In the genomic region with DNA sequence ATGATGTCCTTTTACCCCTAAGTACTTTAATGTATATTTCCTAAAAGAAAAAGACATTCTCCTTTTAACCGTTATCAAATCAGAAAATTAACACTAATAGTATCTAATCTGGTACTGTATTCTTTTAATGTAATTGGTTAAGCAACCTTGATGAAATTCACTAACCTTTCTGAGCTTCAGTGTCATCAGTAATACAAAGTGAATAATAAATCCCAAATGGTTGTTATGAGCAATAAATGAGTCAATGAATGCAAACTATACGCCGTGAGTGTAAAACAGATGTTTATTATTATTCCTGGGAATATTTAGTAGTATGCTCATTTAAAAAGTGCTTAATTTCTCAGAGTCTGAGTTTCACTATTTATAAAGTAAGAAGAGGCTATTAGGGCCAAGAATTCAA, we compare ENCODE assay signal across 2 cellular contexts.
TF ChIP-seq lines count a peak whose summit lies in the region.

No MANE protein-coding gene starts in this region.

TF ChIP-seq in SK-N-SH treated with all-trans-retinoic acid at 6 μM for 48 hours, 23 proteins besides CTCF, POLR2A, EP300 and RAD21:
- TF ChIP-seq ISL1 (CRISPR knock-in tag; IDR thresholded peaks at IDR 0.05): no peak
- no peak for TF ChIP-seq RARB (CRISPR knock-in tag; IDR thresholded peaks at IDR 0.05)
- TF ChIP-seq ARNTL (CRISPR knock-in tag; IDR thresholded peaks at IDR 0.05; ENCODE audit: borderline replicate concordance, low read depth): no peak
- TF ChIP-seq ZC3H10 (CRISPR knock-in tag; IDR thresholded peaks at IDR 0.05): no peak

TF ChIP-seq in SK-N-SH, 30 proteins besides CTCF, POLR2A, EP300 and RAD21:
- TF ChIP-seq RXRA (IDR thresholded peaks at IDR 0.05; ENCODE audit: borderline replicate concordance, low read depth): no peak
- TF ChIP-seq TCF12 (IDR thresholded peaks at IDR 0.05): no peak
- TF ChIP-seq, protein P1, sequence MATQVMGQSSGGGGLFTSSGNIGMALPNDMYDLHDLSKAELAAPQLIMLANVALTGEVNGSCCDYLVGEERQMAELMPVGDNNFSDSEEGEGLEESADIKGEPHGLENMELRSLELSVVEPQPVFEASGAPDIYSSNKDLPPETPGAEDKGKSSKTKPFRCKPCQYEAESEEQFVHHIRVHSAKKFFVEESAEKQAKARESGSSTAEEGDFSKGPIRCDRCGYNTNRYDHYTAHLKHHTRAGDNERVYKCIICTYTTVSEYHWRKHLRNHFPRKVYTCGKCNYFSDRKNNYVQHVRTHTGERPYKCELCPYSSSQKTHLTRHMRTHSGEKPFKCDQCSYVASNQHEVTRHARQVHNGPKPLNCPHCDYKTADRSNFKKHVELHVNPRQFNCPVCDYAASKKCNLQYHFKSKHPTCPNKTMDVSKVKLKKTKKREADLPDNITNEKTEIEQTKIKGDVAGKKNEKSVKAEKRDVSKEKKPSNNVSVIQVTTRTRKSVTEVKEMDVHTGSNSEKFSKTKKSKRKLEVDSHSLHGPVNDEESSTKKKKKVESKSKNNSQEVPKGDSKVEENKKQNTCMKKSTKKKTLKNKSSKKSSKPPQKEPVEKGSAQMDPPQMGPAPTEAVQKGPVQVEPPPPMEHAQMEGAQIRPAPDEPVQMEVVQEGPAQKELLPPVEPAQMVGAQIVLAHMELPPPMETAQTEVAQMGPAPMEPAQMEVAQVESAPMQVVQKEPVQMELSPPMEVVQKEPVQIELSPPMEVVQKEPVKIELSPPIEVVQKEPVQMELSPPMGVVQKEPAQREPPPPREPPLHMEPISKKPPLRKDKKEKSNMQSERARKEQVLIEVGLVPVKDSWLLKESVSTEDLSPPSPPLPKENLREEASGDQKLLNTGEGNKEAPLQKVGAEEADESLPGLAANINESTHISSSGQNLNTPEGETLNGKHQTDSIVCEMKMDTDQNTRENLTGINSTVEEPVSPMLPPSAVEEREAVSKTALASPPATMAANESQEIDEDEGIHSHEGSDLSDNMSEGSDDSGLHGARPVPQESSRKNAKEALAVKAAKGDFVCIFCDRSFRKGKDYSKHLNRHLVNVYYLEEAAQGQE (IDR thresholded peaks at IDR 0.05; ENCODE audit: low read depth, low read length): no peak
- TF ChIP-seq RFX5 (IDR thresholded peaks at IDR 0.05; ENCODE audit: low read length): no peak
- no peak for TF ChIP-seq MXI1 (IDR thresholded peaks at IDR 0.05; ENCODE audit: low read depth, low read length)
- no peak for TF ChIP-seq ELF1 (IDR thresholded peaks at IDR 0.05)
- TF ChIP-seq EZH2phosphoT487 (IDR thresholded peaks at IDR 0.05; ENCODE audit: borderline replicate concordance, low read depth): no peak
- TF ChIP-seq FOXM1 (IDR thresholded peaks at IDR 0.05; ENCODE audit: low read depth): no peak
TF ChIP-seq in SK-N-SH: peak in this region for 0.
